35 cellular contexts compared by ENCODE assay signal in the genomic region with DNA sequence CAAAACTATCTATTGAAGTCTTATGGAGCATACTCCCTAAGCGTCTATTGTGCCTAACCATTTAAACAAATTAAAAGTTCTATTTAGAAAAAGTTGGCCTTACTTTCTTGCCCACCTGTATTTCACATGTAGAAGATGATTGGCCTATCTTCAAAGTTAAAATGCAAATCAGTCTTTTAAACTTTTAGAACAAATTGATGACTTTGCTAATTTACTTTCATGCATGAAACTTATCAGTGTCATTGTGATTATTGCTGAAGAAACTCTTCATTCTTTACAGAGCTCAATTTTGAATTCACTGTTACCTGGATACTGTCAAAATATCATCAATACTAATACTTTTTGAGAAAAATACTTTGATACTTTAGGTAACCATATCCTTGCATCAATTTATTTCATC.
"Had no signal": no experiment of that assay in that cellular context is flagged by ENCODE, and none has a peak within 500 bp of the region (broad histone marks: within the 10 kb centered on the region; RNA-seq: fewer than 3 reads in every experiment).

No MANE protein-coding gene starts in this region.

- H3K27me3 ChIP-seq: adrenal gland, body of pancreas, brain microvascular endothelial cell, breast epithelium had no signal

- H3K9me3 Mint-ChIP-seq: activated CD4-positive, alpha-beta memory T cell treated with anti-CD3 and anti-CD28 coated beads for 36 hours; activated CD4-positive, alpha-beta T cell treated with anti-CD3 and anti-CD28 coated beads, Interleukin-2, amount 10 ng/mL, durations not matched to agents 24 days and 14 days; activated CD8-positive, alpha-beta T cell treated with anti-CD3 and anti-CD28 coated beads for 36 hours; activated naive CD8-positive, alpha-beta T cell treated with anti-CD3 and anti-CD28 coated beads for 36 hours; activated T-cell treated with anti-CD3 and anti-CD28 coated beads, Interleukin-2, amount 50 U/mL, for 4 hours; activated T-helper 1 cell treated with anti-CD3 and anti-CD28 coated beads, Interleukin-12 subunit alpha, Interleukin-12 subunit beta, Interleukin-2, Interleukin-4 antibody, amounts not matched to agents 30 ng/mL and 10 ng/mL and 1 ng/mL, durations not matched to agents 14 hours and 24 hours and 36 hours; T-helper 1 cell treated with Interleukin-12 subunit alpha and Interleukin-12 subunit beta and Interleukin-4 antibody, amounts not matched to agents 30 μg/mL and 1 μg/mL, for 36 hours; T-helper 2 cell treated with Interferon-gamma antibody and Interleukin-4, amounts not matched to agents 5 μg/mL and 100 μg/mL, for 36 hours had no signal

- H3K36me3 ChIP-seq: adrenal gland, brain microvascular endothelial cell, breast epithelium had no signal

- H3K4me3 Mint-ChIP-seq: activated B cell treated with CpG ODN at 0.5 μM for 24 hours; activated CD4-positive, alpha-beta memory T cell treated with anti-CD3 and anti-CD28 coated beads for 36 hours; activated CD4-positive, alpha-beta T cell treated with anti-CD3 and anti-CD28 coated beads, Interleukin-2, amount 10 ng/mL, durations not matched to agents 24 days and 14 days; activated CD8-positive, alpha-beta T cell treated with anti-CD3 and anti-CD28 coated beads for 36 hours; activated naive CD8-positive, alpha-beta T cell treated with anti-CD3 and anti-CD28 coated beads for 36 hours; activated T-cell treated with anti-CD3 and anti-CD28 coated beads, Interleukin-2, amount 50 U/mL, for 4 hours; activated T-cell treated with anti-CD3 and anti-CD28 coated beads, Interleukin-2, amount 50 U/mL, for 72 hours; activated T-helper 1 cell treated with anti-CD3 and anti-CD28 coated beads, Interleukin-12 subunit alpha, Interleukin-12 subunit beta, Interleukin-2, Interleukin-4 antibody, amounts not matched to agents 30 ng/mL and 10 ng/mL and 1 ng/mL, durations not matched to agents 14 hours and 24 hours and 36 hours; activated T-helper 17 cell treated with anti-CD3 and anti-CD28 coated beads, Interleukin-2, amount 50 U/mL, for 72 hours; T-helper 1 cell treated with Interleukin-12 subunit alpha and Interleukin-12 subunit beta and Interleukin-4 antibody, amounts not matched to agents 30 μg/mL and 1 μg/mL, for 36 hours; T-helper 2 cell treated with Interferon-gamma antibody and Interleukin-4, amounts not matched to agents 5 μg/mL and 100 μg/mL, for 36 hours had no signal

- H3K4me1 Mint-ChIP-seq: activated B cell treated with CpG ODN at 0.5 μM for 24 hours; activated CD4-positive, alpha-beta T cell treated with anti-CD3 and anti-CD28 coated beads, Interleukin-2, amount 10 ng/mL, durations not matched to agents 24 days and 14 days; activated naive CD8-positive, alpha-beta T cell treated with anti-CD3 and anti-CD28 coated beads for 36 hours; activated T-helper 17 cell treated with anti-CD3 and anti-CD28 coated beads, Interleukin-2, amount 50 U/mL, for 72 hours had no signal

- FAIRE-seq: astrocyte, TTC549 had no signal

- H3K4me1 ChIP-seq: adrenal gland, body of pancreas, breast epithelium had no signal

- H3K4me3 ChIP-seq: adrenal gland, body of pancreas, breast epithelium had no signal

- ATAC-seq: activated CD8-positive, alpha-beta T cell treated with anti-CD3 and anti-CD28 coated beads for 36 hours; activated naive CD4-positive, alpha-beta T cell treated with anti-CD3 and anti-CD28 coated beads, Interleukin-2, amount 50 U/mL, for 72 hours; activated T-cell treated with anti-CD3 and anti-CD28 coated beads, Interleukin-2, amount 50 U/mL, for 4 hours; activated T-cell treated with anti-CD3 and anti-CD28 coated beads, Interleukin-2, amount 50 U/mL, for 72 hours; activated T-helper 17 cell treated with anti-CD3 and anti-CD28 coated beads, Interleukin-2, amount 50 U/mL, for 72 hours; body of pancreas had no signal

- H3K27me3 Mint-ChIP-seq: activated B cell treated with CpG ODN at 0.5 μM for 24 hours; activated CD4-positive, alpha-beta memory T cell treated with anti-CD3 and anti-CD28 coated beads for 36 hours; activated CD4-positive, alpha-beta T cell treated with anti-CD3 and anti-CD28 coated beads, Interleukin-2, amount 10 ng/mL, durations not matched to agents 24 days and 14 days had no signal

- DNase-seq: activated B cell treated with CpG ODN at 0.5 μM for 24 hours; activated CD4-positive, alpha-beta memory T cell treated with anti-CD3 and anti-CD28 coated beads for 36 hours; activated CD4-positive, alpha-beta T cell treated with anti-CD3 and anti-CD28 coated beads for 4 hours; activated CD4-positive, alpha-beta T cell treated with anti-CD3 and anti-CD28 coated beads, Interleukin-2, amount 10 ng/mL, durations not matched to agents 24 days and 14 days; activated CD4-positive, alpha-beta T cell treated with anti-CD3 and anti-CD28 coated beads, Interleukin-2, amount 50 U/mL, for 1 hour; activated CD4-positive, alpha-beta T cell treated with anti-CD3 and anti-CD28 coated beads, Interleukin-2, amount 50 U/mL, for 4 hours; activated CD4-positive, CD25-positive, alpha-beta regulatory T cell treated with anti-CD3 and anti-CD28 coated beads, Interleukin-2, amount 50 U/mL, for 72 hours; activated CD8-positive, alpha-beta memory T cell treated with anti-CD3 and anti-CD28 coated beads, Interleukin-2, amount 50 U/mL, for 4 hours; activated CD8-positive, alpha-beta T cell treated with anti-CD3 and anti-CD28 coated beads for 36 hours; activated effector memory CD4-positive, alpha-beta T cell treated with anti-CD3 and anti-CD28 coated beads, Interleukin-2, amount 50 U/mL, for 16 hours; activated naive CD4-positive, alpha-beta T cell treated with anti-CD3 and anti-CD28 coated beads, Interleukin-2, amount 50 U/mL, for 16 hours; activated naive CD4-positive, alpha-beta T cell treated with Interleukin-2 at 50 U/mL for 16 hours; activated naive CD8-positive, alpha-beta T cell treated with anti-CD3 and anti-CD28 coated beads for 36 hours; activated T-cell treated with anti-CD3 and anti-CD28 coated beads for 4 hours; activated T-cell treated with anti-CD3 and anti-CD28 coated beads, Interleukin-2, amount 50 U/mL, for 1 hour; activated T-cell treated with anti-CD3 and anti-CD28 coated beads, Interleukin-2, amount 50 U/mL, for 4 hours; activated T-cell treated with anti-CD3 and anti-CD28 coated beads, Interleukin-2, amount 50 U/mL, for 72 hours; adrenal gland; amniotic stem cell; aorta; body of pancreas; brain microvascular endothelial cell; central memory CD4-positive, alpha-beta T cell; T-helper 1 cell; T-helper 2 cell; T-helper 9 cell had no signal

- H3K27ac Mint-ChIP-seq: activated B cell treated with CpG ODN at 0.5 μM for 24 hours; activated CD4-positive, alpha-beta memory T cell treated with anti-CD3 and anti-CD28 coated beads for 36 hours; activated CD4-positive, alpha-beta T cell treated with anti-CD3 and anti-CD28 coated beads, Interleukin-2, amount 10 ng/mL, durations not matched to agents 24 days and 14 days; activated CD8-positive, alpha-beta T cell treated with anti-CD3 and anti-CD28 coated beads for 36 hours; activated naive CD4-positive, alpha-beta T cell treated with anti-CD3 and anti-CD28 coated beads, Interleukin-2, amount 50 U/mL, for 72 hours; activated naive CD8-positive, alpha-beta T cell treated with anti-CD3 and anti-CD28 coated beads for 36 hours; activated T-cell treated with anti-CD3 and anti-CD28 coated beads, Interleukin-2, amount 50 U/mL, for 72 hours; activated T-helper 1 cell treated with anti-CD3 and anti-CD28 coated beads, Interleukin-12 subunit alpha, Interleukin-12 subunit beta, Interleukin-2, Interleukin-4 antibody, amounts not matched to agents 30 ng/mL and 10 ng/mL and 1 ng/mL, durations not matched to agents 14 hours and 24 hours and 36 hours; activated T-helper 17 cell treated with anti-CD3 and anti-CD28 coated beads, Interleukin-2, amount 50 U/mL, for 72 hours; T-helper 1 cell treated with Interleukin-12 subunit alpha and Interleukin-12 subunit beta and Interleukin-4 antibody, amounts not matched to agents 30 μg/mL and 1 μg/mL, for 36 hours; T-helper 2 cell treated with Interferon-gamma antibody and Interleukin-4, amounts not matched to agents 5 μg/mL and 100 μg/mL, for 36 hours had no signal

- H3K9me3 ChIP-seq: adrenal gland, body of pancreas, breast epithelium had no signal

- H3K27ac ChIP-seq: adrenal gland, body of pancreas, brain microvascular endothelial cell, breast epithelium, VCaP had no signal

- H3K36me3 Mint-ChIP-seq: activated CD4-positive, alpha-beta memory T cell treated with anti-CD3 and anti-CD28 coated beads for 36 hours; activated naive CD4-positive, alpha-beta T cell treated with anti-CD3 and anti-CD28 coated beads, Interleukin-2, amount 50 U/mL, for 72 hours; activated naive CD8-positive, alpha-beta T cell treated with anti-CD3 and anti-CD28 coated beads for 36 hours had no signal
